ENCODE assay signal across 1 cellular context in the genomic region with DNA sequence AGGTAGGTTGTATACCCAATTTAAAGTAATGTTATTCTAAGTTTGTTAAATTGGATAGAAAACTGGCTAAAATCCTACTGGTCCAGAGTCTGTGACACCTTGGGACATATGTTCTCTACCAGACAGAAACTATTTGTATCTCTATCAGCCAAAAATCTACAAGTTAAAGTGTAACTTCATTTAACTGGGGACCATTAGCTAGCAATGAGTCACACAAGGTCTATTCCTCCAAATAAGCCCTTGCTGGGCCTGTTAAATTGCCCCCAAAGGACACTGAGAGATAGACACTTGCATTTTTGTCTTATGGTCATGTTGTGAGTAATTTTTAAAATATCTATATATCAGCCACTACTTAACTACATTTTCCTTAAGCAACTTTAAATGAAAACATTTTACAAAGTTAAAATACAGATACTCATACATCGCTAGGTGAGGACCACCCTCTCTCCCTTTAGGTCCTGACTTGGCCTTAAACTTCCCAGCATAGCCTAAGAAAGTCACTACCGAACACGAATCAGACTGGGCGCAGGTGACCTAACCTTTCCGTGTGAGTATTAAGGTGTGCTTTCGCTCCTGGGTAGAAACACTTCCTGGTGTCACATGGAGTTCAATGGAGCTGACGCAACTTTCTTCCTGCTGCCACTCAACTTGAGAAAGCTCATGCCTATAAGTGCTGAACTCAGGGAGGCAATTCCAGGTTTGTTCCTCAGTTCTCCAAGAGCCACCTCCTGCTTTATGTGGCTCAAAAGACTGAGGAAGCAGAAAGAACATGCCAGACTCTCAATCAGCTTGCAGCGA.
TF ChIP-seq lines count a peak whose summit lies in the region.

No MANE protein-coding gene starts in this region.

TF ChIP-seq in HepG2, 621 proteins besides CTCF, POLR2A, EP300 and RAD21 (continued from another document):
- TF ChIP-seq REST (IDR thresholded peaks at IDR 0.05; ENCODE audit: borderline replicate concordance in 1 of 2, low read depth in 1 of 2, low read length in 2 of 2) (no peak), ZNF460 (CRISPR knock-in tag; IDR thresholded peaks at IDR 0.05; ENCODE audit: borderline replicate concordance) (no peak), ZNF83 (CRISPR knock-in tag; IDR thresholded peaks at IDR 0.05; ENCODE audit: borderline replicate concordance) (no peak), ZSCAN31 (CRISPR knock-in tag; IDR thresholded peaks at IDR 0.05; ENCODE audit: low read depth) (no peak), GATAD1 (CRISPR knock-in tag; IDR thresholded peaks at IDR 0.05) (no peak), ZNF180 (CRISPR knock-in tag; IDR thresholded peaks at IDR 0.05; ENCODE audit: borderline replicate concordance, low read depth) (no peak), ZSCAN22 (CRISPR knock-in tag; IDR thresholded peaks at IDR 0.05) (no peak), LCORL (IDR thresholded peaks at IDR 0.05) (no peak), LCORL (CRISPR knock-in tag; IDR thresholded peaks at IDR 0.05) (no peak), SETDB1 (CRISPR knock-in tag; IDR thresholded peaks at IDR 0.05; ENCODE audit: borderline replicate concordance) (no peak), CCAR2 (optimal IDR thresholded peaks at IDR 0.05; ENCODE audit: low read depth, low read length) (no peak), ZNF605 (CRISPR knock-in tag; IDR thresholded peaks at IDR 0.05) (no peak), SIN3A (IDR thresholded peaks at IDR 0.05; ENCODE audit: borderline replicate concordance, low read depth, low read length) (no peak)
- TF ChIP-seq, protein P1, sequence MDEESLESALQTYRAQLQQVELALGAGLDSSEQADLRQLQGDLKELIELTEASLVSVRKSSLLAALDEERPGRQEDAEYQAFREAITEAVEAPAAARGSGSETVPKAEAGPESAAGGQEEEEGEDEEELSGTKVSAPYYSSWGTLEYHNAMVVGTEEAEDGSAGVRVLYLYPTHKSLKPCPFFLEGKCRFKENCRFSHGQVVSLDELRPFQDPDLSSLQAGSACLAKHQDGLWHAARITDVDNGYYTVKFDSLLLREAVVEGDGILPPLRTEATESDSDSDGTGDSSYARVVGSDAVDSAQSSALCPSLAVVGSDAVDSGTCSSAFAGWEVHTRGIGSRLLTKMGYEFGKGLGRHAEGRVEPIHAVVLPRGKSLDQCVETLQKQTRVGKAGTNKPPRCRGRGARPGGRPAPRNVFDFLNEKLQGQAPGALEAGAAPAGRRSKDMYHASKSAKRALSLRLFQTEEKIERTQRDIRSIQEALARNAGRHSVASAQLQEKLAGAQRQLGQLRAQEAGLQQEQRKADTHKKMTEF (CRISPR knock-in tag; IDR thresholded peaks at IDR 0.05), result no peak
- TF ChIP-seq, protein P2, sequence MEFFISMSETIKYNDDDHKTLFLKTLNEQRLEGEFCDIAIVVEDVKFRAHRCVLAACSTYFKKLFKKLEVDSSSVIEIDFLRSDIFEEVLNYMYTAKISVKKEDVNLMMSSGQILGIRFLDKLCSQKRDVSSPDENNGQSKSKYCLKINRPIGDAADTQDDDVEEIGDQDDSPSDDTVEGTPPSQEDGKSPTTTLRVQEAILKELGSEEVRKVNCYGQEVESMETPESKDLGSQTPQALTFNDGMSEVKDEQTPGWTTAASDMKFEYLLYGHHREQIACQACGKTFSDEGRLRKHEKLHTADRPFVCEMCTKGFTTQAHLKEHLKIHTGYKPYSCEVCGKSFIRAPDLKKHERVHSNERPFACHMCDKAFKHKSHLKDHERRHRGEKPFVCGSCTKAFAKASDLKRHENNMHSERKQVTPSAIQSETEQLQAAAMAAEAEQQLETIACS (CRISPR knock-in tag; IDR thresholded peaks at IDR 0.05), result no peak
- TF ChIP-seq, protein P3, sequence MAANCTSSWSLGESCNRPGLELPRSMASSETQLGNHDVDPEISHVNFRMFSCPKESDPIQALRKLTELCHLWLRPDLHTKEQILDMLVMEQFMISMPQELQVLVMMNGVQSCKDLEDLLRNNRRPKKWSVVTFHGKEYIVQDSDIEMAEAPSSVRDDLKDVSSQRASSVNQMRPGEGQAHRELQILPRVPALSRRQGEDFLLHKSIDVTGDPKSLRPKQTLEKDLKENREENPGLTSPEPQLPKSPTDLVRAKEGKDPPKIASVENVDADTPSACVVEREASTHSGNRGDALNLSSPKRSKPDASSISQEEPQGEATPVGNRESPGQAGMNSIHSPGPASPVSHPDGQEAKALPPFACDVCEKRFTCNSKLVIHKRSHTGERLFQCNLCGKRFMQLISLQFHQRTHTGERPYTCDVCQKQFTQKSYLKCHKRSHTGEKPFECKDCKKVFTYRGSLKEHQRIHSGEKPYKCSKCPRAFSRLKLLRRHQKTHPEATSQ (CRISPR knock-in tag; IDR thresholded peaks at IDR 0.05; ENCODE audit: borderline replicate concordance), result no peak
TF ChIP-seq in HepG2: peak in this region for 0.
